Comparison of ENCODE assay signal across 8 cellular contexts in genomic region chr12:27711957-27712356, GRCh38. TPM values are rescaled to one million over a fixed set of nuclear protein-coding genes. Genes with fewer than 3 reads are reported as not detected.
DNase-seq lines count a peak whose midpoint lies in the region; ATAC-seq and TF ChIP-seq lines count a peak whose summit lies in the region.

No MANE protein-coding gene starts in this region.

- H3K27ac Mint-ChIP-seq in CD8-positive, alpha-beta T cell, result peak overlapping the region; percentile 10
- H3K27ac Mint-ChIP-seq in natural killer cell treated with Interleukin-12 subunit alpha and Interleukin-12 subunit beta and Interleukin-15 and Interleukin-18, amount 100 ng/mL, for 72 hours, result peak overlapping the region; percentile 88 to 94

- peaks cover 41% of the 10 kb centered on the region for H3K79me2 ChIP-seq in Loucy (ENCODE audit: insufficient read depth, low read length)

- peaks cover 44% of the 10 kb centered on the region for H3K36me3 Mint-ChIP-seq in CD8-positive, alpha-beta T cell
- H3K36me3 Mint-ChIP-seq in natural killer cell treated with Interleukin-12 subunit alpha and Interleukin-12 subunit beta and Interleukin-15 and Interleukin-18, amount 100 ng/mL, for 72 hours, result peaks cover 5% of the 10 kb centered on the region

- CTCF ChIA-PET in CD8-positive, alpha-beta T cell (lab: Charles Lee), result no interaction called here

- H3K27me3 ChIP-seq in CD8-positive, alpha-beta T cell (ENCODE audit: insufficient read depth, low read length), result no peaks in the 10 kb centered on the region
- H3K27me3 ChIP-seq in Loucy (ENCODE audit: insufficient read depth, low read length, poor library complexity, severe bottlenecking) (no peaks in the 10 kb centered on the region), brain microvascular endothelial cell (replicated peaks) (no peaks in the 10 kb centered on the region)

- no peak for ATAC-seq in CD8-positive, alpha-beta T cell
- no peak for ATAC-seq in natural killer cell treated with Interleukin-12 subunit alpha and Interleukin-12 subunit beta and Interleukin-15 and Interleukin-18, amount 100 ng/mL, for 72 hours
- ATAC-seq in GM19324 (IDR thresholded peaks at IDR 0.05; ENCODE audit: low FRiP score, unreplicated experiment), result no peak

- no peak overlapping the region for H2AFZ ChIP-seq in Loucy (ENCODE audit: low read length)

- peaks cover 16% of the 10 kb centered on the region for H4K20me1 ChIP-seq in Loucy (ENCODE audit: insufficient read depth, low read length, poor library complexity, severe bottlenecking)

- TF ChIP-seq CTCF in CD8-positive, alpha-beta T cell (IDR thresholded peaks at IDR 0.05), result no peak
- TF ChIP-seq CTCF in Loucy (conservative IDR thresholded peaks at IDR 0.05; ENCODE audit: low read length) (no peak), brain microvascular endothelial cell (IDR thresholded peaks at IDR 0.05; ENCODE audit: low read depth, low read length, missing control alignments) (no peak)

- intact Hi-C loops in CD8-positive, alpha-beta T cell (cut with DNase I, micrococcal nuclease), result loop anchor here (2.0 to 10.0 kb wide), 10 partner anchors 69 to 1669 kb away; partner anchors contain the start of genes CCDC91 (in 2 of the 2), KLHL42 (in 2 of the 2), MANSC4 (in 2 of the 2) and PPFIBP1 (in 2 of the 2)

- peak overlapping the region; percentile 77 for H3K9ac ChIP-seq in Loucy (ENCODE audit: low read depth, low read length, poor library complexity, severe bottlenecking)

- no peaks in the 10 kb centered on the region for H3K9me3 Mint-ChIP-seq in CD8-positive, alpha-beta T cell
- no peaks in the 10 kb centered on the region for H3K9me3 Mint-ChIP-seq in natural killer cell treated with Interleukin-12 subunit alpha and Interleukin-12 subunit beta and Interleukin-15 and Interleukin-18, amount 100 ng/mL, for 72 hours

- H3K9me2 ChIP-seq in Loucy (replicated peaks; ENCODE audit: low read depth, low read length), result no peaks in the 10 kb centered on the region

- no peaks in the 10 kb centered on the region for H3K36me3 ChIP-seq in CD8-positive, alpha-beta T cell (ENCODE audit: insufficient read depth, low read length)
- peaks cover 8% of the 10 kb centered on the region for H3K36me3 ChIP-seq in Loucy (ENCODE audit: insufficient read depth, low read length)
- peaks cover 15% of the 10 kb centered on the region for H3K36me3 ChIP-seq in brain microvascular endothelial cell (replicated peaks)

- in situ Hi-C loops in brain microvascular endothelial cell (cut with HindIII; ENCODE audit: low pct_ligation_motif_present, low sequenced_read_pairs), result no loop called here

- H3K27me3 Mint-ChIP-seq in CD8-positive, alpha-beta T cell (ENCODE audit: low read depth), result peaks cover 6% of the 10 kb centered on the region
- peaks cover 0 to 5% of the 10 kb centered on the region in 2 donors for H3K27me3 Mint-ChIP-seq in natural killer cell treated with Interleukin-12 subunit alpha and Interleukin-12 subunit beta and Interleukin-15 and Interleukin-18, amount 100 ng/mL, for 72 hours

- no peaks in the 10 kb centered on the region for H3K9me3 ChIP-seq in CD8-positive, alpha-beta T cell (ENCODE audit: low read length)
- H3K9me3 ChIP-seq in Loucy (ENCODE audit: insufficient read depth, low read depth, low read length), result no peaks in the 10 kb centered on the region

- no peaks in the 10 kb centered on the region for H3F3A ChIP-seq in Loucy (ENCODE audit: low read depth)

- peak overlapping the region; percentile 73 for H3K4me2 ChIP-seq in Loucy (ENCODE audit: low read depth, low read length, poor library complexity, severe bottlenecking)

- H3K4me3 ChIP-seq in CD8-positive, alpha-beta T cell (ENCODE audit: low read depth, low read length), result no peak overlapping the region
- H3K4me3 ChIP-seq in Loucy (ENCODE audit: low read length, poor library complexity, severe bottlenecking) (peak overlapping the region; percentile 87), brain microvascular endothelial cell (ENCODE audit: low read depth, low read length) (peak overlapping the region; percentile 100)

- POLR2A ChIA-PET in CD8-positive, alpha-beta T cell (lab: Charles Lee), result no interaction called here

- H3K4me1 ChIP-seq in CD8-positive, alpha-beta T cell (ENCODE audit: insufficient read depth, low read length), result peaks cover 11% of the 10 kb centered on the region
- peaks cover 29% of the 10 kb centered on the region for H3K4me1 ChIP-seq in Loucy (ENCODE audit: insufficient read depth, low read length, poor library complexity, severe bottlenecking)

- peaks cover 36% of the 10 kb centered on the region for H3K4me1 Mint-ChIP-seq in CD8-positive, alpha-beta T cell (ENCODE audit: low read depth)
- peaks cover 17 to 35% of the 10 kb centered on the region in 2 donors for H3K4me1 Mint-ChIP-seq in natural killer cell treated with Interleukin-12 subunit alpha and Interleukin-12 subunit beta and Interleukin-15 and Interleukin-18, amount 100 ng/mL, for 72 hours (ENCODE audit: low read depth in 2 of 2)

- H3K27ac ChIP-seq in CD8-positive, alpha-beta T cell (ENCODE audit: low read depth, low read length), result no peak overlapping the region
- no peak overlapping the region for H3K27ac ChIP-seq in brain microvascular endothelial cell

- no peak for DNase-seq in CD8-positive, alpha-beta T cell
- no peak for DNase-seq in brain microvascular endothelial cell
- DNase-seq in natural killer cell treated with Interleukin-12 subunit alpha and Interleukin-12 subunit beta and Interleukin-15 and Interleukin-18, amount 100 ng/mL, for 72 hours (ENCODE audit: low spot score), result no peak
- no peak for DNase-seq in activated CD4-positive, alpha-beta T cell treated with anti-CD3 and anti-CD28 coated beads for 48 hours
- no peak for DNase-seq in NCI-H82 treated with DMSO at 0.1 percent for 48 hours (lab: John Stamatoyannopoulos, UW; ENCODE audit: unreplicated experiment)
- DNase-seq in NCI-H2227 treated with DMSO at 0.1 percent for 48 hours (lab: John Stamatoyannopoulos, UW), result no peak

- peak overlapping the region; percentile 96 for H3K4me3 Mint-ChIP-seq in CD8-positive, alpha-beta T cell
- peak overlapping the region; percentile 98 for H3K4me3 Mint-ChIP-seq in natural killer cell treated with Interleukin-12 subunit alpha and Interleukin-12 subunit beta and Interleukin-15 and Interleukin-18, amount 100 ng/mL, for 72 hours

RNA-seq across cellular contexts. Expression of gene MRPS35, which starts 1.3 kb away (rescaled TPM):
- 10 to 100 TPM; 30.0 to 30.8 TPM for total RNA-seq in CD8-positive, alpha-beta T cell
- 10 to 100 TPM; 37.4 to 48.1 TPM for total RNA-seq in natural killer cell treated with Interleukin-12 subunit alpha and Interleukin-12 subunit beta and Interleukin-15 and Interleukin-18, amount 100 ng/mL, for 72 hours

RNA-seq across cellular contexts. Expression of gene REP15, which starts 15.7 kb away (rescaled TPM):
- total RNA-seq in CD8-positive, alpha-beta T cell, result not detected
- under 1 TPM; 0.26 to 0.56 TPM for total RNA-seq in natural killer cell treated with Interleukin-12 subunit alpha and Interleukin-12 subunit beta and Interleukin-15 and Interleukin-18, amount 100 ng/mL, for 72 hours
